14 cellular contexts compared by ENCODE assay signal in the genomic region with DNA sequence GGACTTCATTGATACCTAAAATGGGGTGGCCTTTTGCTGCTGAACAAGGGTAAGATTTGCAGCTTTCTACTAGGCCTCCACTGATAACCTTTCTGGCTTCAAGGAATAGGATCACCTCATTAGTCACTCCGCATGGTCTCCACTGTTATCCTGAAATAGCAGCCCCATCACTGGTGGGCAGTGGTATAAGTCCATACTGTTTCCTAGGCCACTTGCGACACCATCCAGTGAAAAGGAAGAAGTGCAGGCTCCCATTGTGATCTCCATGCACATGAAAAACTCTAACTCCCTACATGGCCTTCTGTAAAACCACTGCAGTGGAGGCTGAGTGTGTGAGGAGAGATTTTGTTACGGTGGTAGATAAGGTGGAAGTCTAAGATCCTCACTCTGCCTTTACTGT.
DNase-seq lines count a peak whose midpoint lies in the region; ATAC-seq, FAIRE-seq and TF ChIP-seq lines count a peak whose summit lies in the region.
"Had no signal": no experiment of that assay in that cellular context is flagged by ENCODE, and none has a peak within 500 bp of the region (broad histone marks: within the 10 kb centered on the region; RNA-seq: fewer than 3 reads in every experiment).

No MANE protein-coding gene starts in this region.

- peak; percentile 90 for ATAC-seq in K562
- ATAC-seq in activated T-cell treated with anti-CD3 and anti-CD28 coated beads, Interleukin-2, amount 50 U/mL, for 72 hours (replicated peaks in 1 of 2) = no peak

- FAIRE-seq in K562 (lab: Jason Lieb, UNC) = no peak

- intact Hi-C loops in K562 (cut with micrococcal nuclease) (loop anchor here (10.0 kb wide), 2 partner anchors 128 to 568 kb away; no protein-coding TSS in a partner anchor), thyroid gland (cut with DNase I) (no loop called here)

- no peak overlapping the region for H3K4me3 Mint-ChIP-seq in mesothelial cell of epicardium
- H3K4me3 Mint-ChIP-seq in activated T-cell treated with anti-CD3 and anti-CD28 coated beads, Interleukin-2, amount 50 U/mL, for 72 hours = no peak overlapping the region

- TF ChIP-seq CTCF in K562 (IDR thresholded peaks at IDR 0.05 in 2 of 3, conservative IDR thresholded peaks at IDR 0.05 in 1 of 3; ENCODE audit: insufficient read depth in 2 of 3, low read depth in 1 of 3, low read length in 3 of 3) (peak; percentile 48 to 91 (median 69); a peak in 5 of 6 replicates), mesothelial cell of epicardium (IDR thresholded peaks at IDR 0.05; ENCODE audit: unreplicated experiment) (peak; percentile 16), thyroid gland (IDR thresholded peaks at IDR 0.05) (no peak)

- TF ChIP-seq RAD21 in K562 (CRISPR knock-in tag; conservative IDR thresholded peaks at IDR 0.05 in 1 of 2, IDR thresholded peaks at IDR 0.05 in 1 of 2) = peak; percentile 18 to 64; a peak in 2 of 4 replicates

- H3K27ac ChIP-seq in K562 (ENCODE audit: extremely low read depth, low read depth, low read length) (no peak overlapping the region), thyroid gland (no peak overlapping the region)

- no peaks in the 10 kb centered on the region for H3K9me3 Mint-ChIP-seq in mesothelial cell of epicardium
- peaks cover 2 to 9% of the 10 kb centered on the region in 2 donors for H3K9me3 Mint-ChIP-seq in activated T-cell treated with anti-CD3 and anti-CD28 coated beads, Interleukin-2, amount 50 U/mL, for 72 hours

- no peak overlapping the region for H2AFZ ChIP-seq in K562 (ENCODE audit: low read depth, low read length)

- no peak for TF ChIP-seq POLR2A in K562 (conservative IDR thresholded peaks at IDR 0.05)
- TF ChIP-seq POLR2A in thyroid gland (IDR thresholded peaks at IDR 0.05) = no peak

- 10% methylated on average over 3 of the region's 3 CpGs for WGBS in K562 (ENCODE audit: insufficient coverage, low coverage, missing lambda C conversion rate)
- 45 to 52% methylated on average over 3 of the region's 3 CpGs for WGBS in thyroid gland, 2 donors

- H3K27me3 Mint-ChIP-seq in mesothelial cell of epicardium (ENCODE audit: low read depth) = no peaks in the 10 kb centered on the region
- no peaks in the 10 kb centered on the region for H3K27me3 Mint-ChIP-seq in activated T-cell treated with anti-CD3 and anti-CD28 coated beads, Interleukin-2, amount 50 U/mL, for 72 hours (ENCODE audit: low read depth)

- no peak for TF ChIP-seq EP300 in K562 (IDR thresholded peaks at IDR 0.05; ENCODE audit: low read length)

- H3K4me2 ChIP-seq in K562 (ENCODE audit: insufficient read depth, low read length) = no peak overlapping the region

- H3K36me3 ChIP-seq in K562 (ENCODE audit: control insufficient read depth, insufficient read depth, low read length) (no peaks in the 10 kb centered on the region), thyroid gland (no peaks in the 10 kb centered on the region)

- H3K9me1 ChIP-seq in K562 (ENCODE audit: control insufficient read depth, insufficient read depth, low read length) = no peaks in the 10 kb centered on the region

- POLR2A ChIA-PET in K562 (lab: Yijun Ruan, JAX) = interaction anchor here (1.0 kb wide), 1 partner anchor 123 kb away, joined by 3 read pairs; no protein-coding TSS in a partner anchor

- DNase-seq in ELR (ENCODE audit: low read depth) (peak; percentile 77), NCI-H524 (lab: John Stamatoyannopoulos, UW) (peak; percentile 72 to 78), K562 (ENCODE audit: extremely low read depth in 1 of 4, low spot score in 3 of 4) (peak in 3 of 4 experiments; percentile 5 to 41 (median 6)), mesothelial cell of epicardium (ENCODE audit: low spot score in 2 of 2, unreplicated experiment in 2 of 2) (no peak), DMS153 (lab: John Stamatoyannopoulos, UW) (no peak), thyroid gland (no peak)
- no peak for DNase-seq in activated T-cell treated with anti-CD3 and anti-CD28 coated beads, Interleukin-2, amount 50 U/mL, for 72 hours
- no peak for DNase-seq in activated effector memory CD4-positive, alpha-beta T cell treated with anti-CD3 and anti-CD28 coated beads, Interleukin-2, amount 50 U/mL, for 16 hours
- DNase-seq: activated T-cell treated with anti-CD3 and anti-CD28 coated beads, Interleukin-2, amount 50 U/mL, for 48 hours; central memory CD4-positive, alpha-beta T cell; DMS79 treated with DMSO at 0.1 percent for 48 hours; Kasumi-1; left cardiac atrium; NCI-H526 treated with DMSO at 0.1 percent for 48 hours had no signal

- H3K4me1 Mint-ChIP-seq in mesothelial cell of epicardium = peaks cover 5% of the 10 kb centered on the region
- no peaks in the 10 kb centered on the region for H3K4me1 Mint-ChIP-seq in activated T-cell treated with anti-CD3 and anti-CD28 coated beads, Interleukin-2, amount 50 U/mL, for 72 hours (ENCODE audit: low read depth)

- H3K27ac Mint-ChIP-seq in mesothelial cell of epicardium = no peak overlapping the region
- H3K27ac Mint-ChIP-seq in activated T-cell treated with anti-CD3 and anti-CD28 coated beads, Interleukin-2, amount 50 U/mL, for 72 hours = no peak overlapping the region

- no TSS peak for BruUV-seq in K562 (replicated peaks; lab: Mats Ljungman, UMichigan)

- H3K79me2 ChIP-seq in K562 (ENCODE audit: control insufficient read depth, insufficient read depth, low read length) = no peaks in the 10 kb centered on the region

- no peaks in the 10 kb centered on the region for H3K4me1 ChIP-seq in K562 (replicated peaks in 1 of 2; ENCODE audit: control insufficient read depth in 2 of 2, insufficient read depth in 2 of 2, low read length in 2 of 2)
- H3K4me1 ChIP-seq in thyroid gland = no peaks in the 10 kb centered on the region

- CTCF ChIA-PET in K562 (lab: Yijun Ruan, JAX; ENCODE audit: low intra/inter-chr PET ratio) = no interaction called here

- H3K9me3 ChIP-seq in K562 (replicated peaks; ENCODE audit: control insufficient read depth, insufficient read depth, low read depth, low read length) (no peaks in the 10 kb centered on the region), thyroid gland (no peaks in the 10 kb centered on the region)

- no peaks in the 10 kb centered on the region for H4K20me1 ChIP-seq in K562 (replicated peaks; ENCODE audit: control insufficient read depth, insufficient read depth, low read length)

- H3K4me3 ChIP-seq in K562 (no peak overlapping the region), thyroid gland (replicated peaks in 1 of 3) (no peak overlapping the region)

- H3K9ac ChIP-seq in K562 (ENCODE audit: insufficient read depth in 1 of 2, low read depth in 2 of 2, low read length in 2 of 2) = no peak overlapping the region

- in situ Hi-C loops in K562 (cut with MboI) = no loop called here

- H3K27me3 ChIP-seq in K562 (ENCODE audit: control insufficient read depth in 2 of 2, insufficient read depth in 2 of 2, low read length in 2 of 2) (no peaks in the 10 kb centered on the region), thyroid gland (no peaks in the 10 kb centered on the region)

- H3K36me3 Mint-ChIP-seq in mesothelial cell of epicardium = no peaks in the 10 kb centered on the region
- no peaks in the 10 kb centered on the region for H3K36me3 Mint-ChIP-seq in activated T-cell treated with anti-CD3 and anti-CD28 coated beads, Interleukin-2, amount 50 U/mL, for 72 hours (ENCODE audit: insufficient read depth in 2 of 2)

TF ChIP-seq in K562, 482 proteins besides CTCF, POLR2A, EP300 and RAD21 (continues in another document):
- no peak for TF ChIP-seq ZNF507 (tag; conservative IDR thresholded peaks at IDR 0.05)
- TF ChIP-seq TAF1 (IDR thresholded peaks at IDR 0.05; ENCODE audit: control insufficient read depth, extremely low read depth, insufficient read depth, low read length, severe bottlenecking) = no peak
- TF ChIP-seq, protein P1, sequence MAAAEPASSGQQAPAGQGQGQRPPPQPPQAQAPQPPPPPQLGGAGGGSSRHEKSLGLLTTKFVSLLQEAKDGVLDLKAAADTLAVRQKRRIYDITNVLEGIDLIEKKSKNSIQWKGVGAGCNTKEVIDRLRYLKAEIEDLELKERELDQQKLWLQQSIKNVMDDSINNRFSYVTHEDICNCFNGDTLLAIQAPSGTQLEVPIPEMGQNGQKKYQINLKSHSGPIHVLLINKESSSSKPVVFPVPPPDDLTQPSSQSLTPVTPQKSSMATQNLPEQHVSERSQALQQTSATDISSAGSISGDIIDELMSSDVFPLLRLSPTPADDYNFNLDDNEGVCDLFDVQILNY (CRISPR knock-in tag; IDR thresholded peaks at IDR 0.05) = no peak
- no peak for TF ChIP-seq ZNF408 (CRISPR knock-in tag; IDR thresholded peaks at IDR 0.05; ENCODE audit: low read depth)
- TF ChIP-seq WHSC1 (IDR thresholded peaks at IDR 0.05; ENCODE audit: low read length) = no peak
- no peak for TF ChIP-seq BMI1 (IDR thresholded peaks at IDR 0.05; ENCODE audit: low read length)
- TF ChIP-seq, protein P2, sequence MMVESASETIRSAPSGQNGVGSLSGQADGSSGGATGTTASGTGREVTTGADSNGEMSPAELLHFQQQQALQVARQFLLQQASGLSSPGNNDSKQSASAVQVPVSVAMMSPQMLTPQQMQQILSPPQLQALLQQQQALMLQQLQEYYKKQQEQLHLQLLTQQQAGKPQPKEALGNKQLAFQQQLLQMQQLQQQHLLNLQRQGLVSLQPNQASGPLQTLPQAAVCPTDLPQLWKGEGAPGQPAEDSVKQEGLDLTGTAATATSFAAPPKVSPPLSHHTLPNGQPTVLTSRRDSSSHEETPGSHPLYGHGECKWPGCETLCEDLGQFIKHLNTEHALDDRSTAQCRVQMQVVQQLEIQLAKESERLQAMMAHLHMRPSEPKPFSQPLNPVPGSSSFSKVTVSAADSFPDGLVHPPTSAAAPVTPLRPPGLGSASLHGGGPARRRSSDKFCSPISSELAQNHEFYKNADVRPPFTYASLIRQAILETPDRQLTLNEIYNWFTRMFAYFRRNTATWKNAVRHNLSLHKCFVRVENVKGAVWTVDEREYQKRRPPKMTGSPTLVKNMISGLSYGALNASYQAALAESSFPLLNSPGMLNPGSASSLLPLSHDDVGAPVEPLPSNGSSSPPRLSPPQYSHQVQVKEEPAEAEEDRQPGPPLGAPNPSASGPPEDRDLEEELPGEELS (CRISPR knock-in tag; IDR thresholded peaks at IDR 0.05; ENCODE audit: borderline replicate concordance) = no peak
- TF ChIP-seq MCM3 (IDR thresholded peaks at IDR 0.05) = no peak
- no peak for TF ChIP-seq MXD1 (CRISPR knock-in tag; IDR thresholded peaks at IDR 0.05; ENCODE audit: borderline replicate concordance, poor library complexity, severe bottlenecking)
- TF ChIP-seq TCF7 (IDR thresholded peaks at IDR 0.05; ENCODE audit: borderline replicate concordance) = no peak

Comparison
In these comparisons a context has a peak if more than half of its experiments do, and no peak if none do; other contexts are left out.
1. DNase-seq: peak in ELR (single experiment), NCI-H524 (2 of 2) and K562 (3 of 4); none in mesothelial cell of epicardium (0 of 2), activated T-cell treated with anti-CD3 and anti-CD28 coated beads, Interleukin-2, amount 50 U/mL, for 72 hours (0 of 2), DMS153 (single experiment), thyroid gland (0 of 2) and activated effector memory CD4-positive, alpha-beta T cell treated with anti-CD3 and anti-CD28 coated beads, Interleukin-2, amount 50 U/mL, for 16 hours (single experiment).
2. CTCF ChIP-seq: peak in K562 (3 of 3) and mesothelial cell of epicardium (single experiment); none in thyroid gland (0 of 6).